In the genomic region with DNA sequence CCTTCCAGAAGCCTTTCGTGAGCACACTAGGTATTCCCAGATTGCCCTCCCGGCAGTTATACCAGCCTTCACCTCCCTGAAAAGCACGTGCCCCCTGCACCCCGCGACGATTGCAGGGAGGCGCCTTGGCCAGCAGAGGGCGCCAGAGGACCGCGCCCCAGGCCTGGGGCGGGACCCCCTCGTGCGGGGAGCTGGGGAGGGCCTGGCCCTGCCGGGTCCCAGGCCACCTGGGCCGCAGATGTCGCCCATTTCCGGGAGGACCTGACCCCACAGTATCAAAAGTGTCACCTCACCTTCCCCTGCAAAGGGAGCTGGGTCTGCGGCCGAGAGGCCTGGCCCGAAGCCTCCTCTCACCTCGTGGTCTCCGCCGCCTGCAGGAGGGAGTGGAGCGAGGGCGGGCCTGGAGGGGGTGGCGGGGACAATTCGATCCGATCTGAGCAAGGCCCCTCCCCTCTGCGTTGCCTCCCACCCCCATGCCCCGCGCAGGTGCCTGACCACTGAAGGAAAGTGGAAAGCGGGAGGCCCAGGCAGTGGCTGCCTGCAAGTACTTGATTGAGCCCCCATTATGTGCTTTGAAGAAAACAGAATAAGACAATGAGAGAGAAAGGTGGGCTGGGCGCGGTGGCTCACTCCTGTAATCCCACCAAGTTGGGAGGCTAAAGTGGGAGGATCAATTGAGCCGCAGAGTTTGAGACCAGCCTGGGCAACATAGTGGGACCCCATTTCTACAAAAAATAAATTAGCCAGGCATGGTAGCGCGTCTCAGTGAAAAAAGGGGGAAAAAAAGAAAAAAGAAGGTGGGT, we compare ENCODE assay signal across 9 cellular contexts. TPM values are rescaled to one million over a fixed set of nuclear protein-coding genes. Genes with fewer than 3 reads are reported as not detected.
DNase-seq lines count a peak whose midpoint lies in the region; ATAC-seq lines count a peak whose summit lies in the region.
"Had no signal": no experiment of that assay in that cellular context is flagged by ENCODE, and none has a peak within 500 bp of the region (broad histone marks: within the 10 kb centered on the region; RNA-seq: fewer than 3 reads in every experiment).

No MANE protein-coding gene starts in this region.

- intact Hi-C loops in Right ventricle myocardium inferior (cut with DNase I) = loop anchor here (1.0 kb wide), 2 partner anchors 92 to 190 kb away; no protein-coding TSS in a partner anchor
- intact Hi-C loops in cardiac septum (cut with DNase I) = loop anchor here (1.0 kb wide), 1 partner anchor 92 kb away; no protein-coding TSS in a partner anchor

- peaks cover 0 to 3% (median 0%) of the 10 kb centered on the region in 3 donors for H3K27me3 Mint-ChIP-seq in naive B cell

- no peaks in the 10 kb centered on the region for H3K9me3 Mint-ChIP-seq in naive B cell

- ATAC-seq in Right ventricle myocardium inferior (peak; percentile 63), naive B cell (ENCODE audit: low read depth in 2 of 2) (peak; percentile 40 to 48), HG02588 (IDR thresholded peaks at IDR 0.05; ENCODE audit: unreplicated experiment) (no peak)

- DNase-seq in Right ventricle myocardium inferior (ENCODE audit: missing footprints) (peak; percentile 74), cardiac septum (ENCODE audit: low spot score) (no peak), NCI-H510A (lab: John Stamatoyannopoulos, UW) (peak; percentile 53), epidermal melanocyte (ENCODE audit: insufficient read length, low spot score) (peak; percentile 46), naive B cell (peak; percentile 64)
- DNase-seq in activated CD8-positive, alpha-beta memory T cell treated with anti-CD3 and anti-CD28 coated beads for 4 hours (ENCODE audit: low read depth in 2 of 2) = peak; percentile 41 to 43
- DNase-seq in stimulated activated CD8-positive, alpha-beta memory T cell treated with anti-CD3 and anti-CD28 coated beads, Interleukin-7, amount 100 ng/mL, for 4 hours (ENCODE audit: low read depth in 2 of 2) = peak; percentile 37 to 55

- H3K27ac Mint-ChIP-seq in naive B cell = no peak overlapping the region

- peak overlapping the region in 2 of 8 donors; percentile 42 to 49 for H3K4me3 Mint-ChIP-seq in naive B cell

- H3K4me1 Mint-ChIP-seq in naive B cell = peaks cover 16 to 29% (median 19%) of the 10 kb centered on the region in 3 donors

- H3K36me3 Mint-ChIP-seq in naive B cell = no peaks in the 10 kb centered on the region

RNA-seq across cellular contexts. Expression of a gene that starts 3.5 kb away (rescaled TPM):
- total RNA-seq in Right ventricle myocardium inferior (0.73 TPM), cardiac septum (4.3 TPM)
- 1 to 10 TPM in 1 of 6 donors, under 1 TPM in 4, not detected in 1; 0.36 to 1.8 (median 0.73) TPM for polyA plus RNA-seq in naive B cell (ENCODE audit: low read depth in 6 of 6)
- total RNA-seq: temporal lobe had no signal

RNA-seq across cellular contexts. Expression of a gene that starts 43.0 kb away (rescaled TPM):
- total RNA-seq in Right ventricle myocardium inferior (47.6 TPM), cardiac septum (45.8 TPM)
- 100 to 1,000 TPM in 5 of 6 donors, 10 to 100 TPM in 1; 96.6 to 137 (median 122) TPM for polyA plus RNA-seq in naive B cell (ENCODE audit: low read depth in 6 of 6)
